ENCODE assay signal across 10 cellular contexts in genomic region chrX:130085551-130085986, GRCh38. TPM values are rescaled to one million over a fixed set of nuclear protein-coding genes. Genes with fewer than 3 reads are reported as not detected.
DNase-seq lines count a peak whose midpoint lies in the region; ATAC-seq and TF ChIP-seq lines count a peak whose summit lies in the region.
"Had no signal": no experiment of that assay in that cellular context is flagged by ENCODE, and none has a peak within 500 bp of the region (broad histone marks: within the 10 kb centered on the region; RNA-seq: fewer than 3 reads in every experiment).

No MANE protein-coding gene starts in this region.

- H3K4me2 ChIP-seq in neural progenitor cell, result no peak overlapping the region

- POLR2A ChIA-PET in activated CD8-positive, alpha-beta T cell treated with anti-CD3 and anti-CD28 coated beads, Interleukin-2, amount 10 ng/mL, durations not matched to agents 7 days and 5 days (lab: Charles Lee), result interaction anchor here (1.1 to 1.6 kb wide), 4 partner anchors 34 to 86 kb away, joined by 4 to 6 read pairs (median 6); partner anchors contain the start of gene RAB33A

- H3K9me3 ChIP-seq in right cardiac atrium (ENCODE audit: control insufficient read depth, low read length), result no peaks in the 10 kb centered on the region
- no peaks in the 10 kb centered on the region for H3K9me3 ChIP-seq in vagina
- H3K9me3 ChIP-seq in neural progenitor cell (ENCODE audit: low read depth), result no peaks in the 10 kb centered on the region
- H3K9me3 ChIP-seq in BE2C, result no peaks in the 10 kb centered on the region

- CTCF ChIA-PET in activated CD8-positive, alpha-beta T cell treated with anti-CD3 and anti-CD28 coated beads, Interleukin-2, amount 10 ng/mL, durations not matched to agents 7 days and 5 days (lab: Charles Lee), result interaction anchor here (0.7 to 2.5 kb wide), 4 partner anchors 24 to 107 kb away, joined by 3 to 9 read pairs (median 6); no protein-coding TSS in a partner anchor

- H3F3A ChIP-seq in neural progenitor cell (ENCODE audit: low read depth), result no peaks in the 10 kb centered on the region

- H3K36me3 ChIP-seq in vagina (no peaks in the 10 kb centered on the region), neural progenitor cell (no peaks in the 10 kb centered on the region), BE2C (no peaks in the 10 kb centered on the region)

- no peak for ATAC-seq in right cardiac atrium
- ATAC-seq in left ventricle myocardium superior, result no peak
- ATAC-seq in activated CD8-positive, alpha-beta T cell treated with anti-CD3 and anti-CD28 coated beads, Interleukin-2, amount 10 ng/mL, durations not matched to agents 7 days and 5 days, result no peak
- ATAC-seq in memory B cell (ENCODE audit: low read depth), result no peak

- H3K27ac Mint-ChIP-seq in activated CD8-positive, alpha-beta T cell treated with anti-CD3 and anti-CD28 coated beads, Interleukin-2, amount 10 ng/mL, durations not matched to agents 7 days and 5 days, result peak overlapping the region; percentile 92
- peak overlapping the region; percentile 89 for H3K27ac Mint-ChIP-seq in memory B cell
- H3K27ac Mint-ChIP-seq in neural progenitor cell, result no peak overlapping the region

- DNase-seq in right cardiac atrium, result no peak
- DNase-seq in left ventricle myocardium superior, result no peak
- DNase-seq in activated CD8-positive, alpha-beta T cell treated with anti-CD3 and anti-CD28 coated beads, Interleukin-2, amount 10 ng/mL, durations not matched to agents 7 days and 5 days, result peak; percentile 25
- DNase-seq in memory B cell (ENCODE audit: low spot score in 2 of 2), result no peak
- no peak for DNase-seq in vagina (ENCODE audit: extremely low spot score in 2 of 2)
- DNase-seq in neural progenitor cell (ENCODE audit: low spot score), result no peak
- no peak for DNase-seq in BE2C
- DNase-seq in D341Med (ENCODE audit: low spot score), result no peak
- DNase-seq: COR-L47, NCI-H1694 had no signal

- H3K4me1 Mint-ChIP-seq in activated CD8-positive, alpha-beta T cell treated with anti-CD3 and anti-CD28 coated beads, Interleukin-2, amount 10 ng/mL, durations not matched to agents 7 days and 5 days (ENCODE audit: low read depth), result peaks cover 82% of the 10 kb centered on the region
- H3K4me1 Mint-ChIP-seq in memory B cell, result peaks cover 39% of the 10 kb centered on the region
- H3K4me1 Mint-ChIP-seq in neural progenitor cell, result peaks cover 35% of the 10 kb centered on the region

- peaks cover 39% of the 10 kb centered on the region for H3K36me3 Mint-ChIP-seq in activated CD8-positive, alpha-beta T cell treated with anti-CD3 and anti-CD28 coated beads, Interleukin-2, amount 10 ng/mL, durations not matched to agents 7 days and 5 days (ENCODE audit: low read depth)
- H3K36me3 Mint-ChIP-seq in memory B cell (peaks cover 3% of the 10 kb centered on the region), neural progenitor cell (no peaks in the 10 kb centered on the region)

- no peaks in the 10 kb centered on the region for H3K79me2 ChIP-seq in neural progenitor cell (ENCODE audit: low read depth)

- no peaks in the 10 kb centered on the region for H3K9me3 Mint-ChIP-seq in activated CD8-positive, alpha-beta T cell treated with anti-CD3 and anti-CD28 coated beads, Interleukin-2, amount 10 ng/mL, durations not matched to agents 7 days and 5 days (ENCODE audit: insufficient read depth)
- no peaks in the 10 kb centered on the region for H3K9me3 Mint-ChIP-seq in memory B cell
- H3K9me3 Mint-ChIP-seq in neural progenitor cell, result no peaks in the 10 kb centered on the region

- H3K4me1 ChIP-seq in right cardiac atrium (ENCODE audit: control insufficient read depth, insufficient read depth, low read length), result peaks cover 10% of the 10 kb centered on the region
- H3K4me1 ChIP-seq in vagina, result peaks cover 47% of the 10 kb centered on the region
- no peaks in the 10 kb centered on the region for H3K4me1 ChIP-seq in neural progenitor cell
- peaks cover 10% of the 10 kb centered on the region for H3K4me1 ChIP-seq in BE2C

- H3K9ac ChIP-seq in neural progenitor cell, result no peak overlapping the region

- H3K27me3 Mint-ChIP-seq in activated CD8-positive, alpha-beta T cell treated with anti-CD3 and anti-CD28 coated beads, Interleukin-2, amount 10 ng/mL, durations not matched to agents 7 days and 5 days (ENCODE audit: low read depth), result no peaks in the 10 kb centered on the region
- H3K27me3 Mint-ChIP-seq in memory B cell, result no peaks in the 10 kb centered on the region
- peaks cover 13% of the 10 kb centered on the region for H3K27me3 Mint-ChIP-seq in neural progenitor cell (ENCODE audit: insufficient read depth, low read depth)

- no peak overlapping the region for H2AFZ ChIP-seq in neural progenitor cell (replicated peaks)

- H3K4me3 Mint-ChIP-seq in activated CD8-positive, alpha-beta T cell treated with anti-CD3 and anti-CD28 coated beads, Interleukin-2, amount 10 ng/mL, durations not matched to agents 7 days and 5 days, result peak overlapping the region; percentile 79
- H3K4me3 Mint-ChIP-seq in memory B cell (peak overlapping the region; percentile 85), neural progenitor cell (no peak overlapping the region)

- TF ChIP-seq CTCF in vagina (IDR thresholded peaks at IDR 0.05) (no peak), neural progenitor cell (IDR thresholded peaks at IDR 0.05) (no peak), BE2C (IDR thresholded peaks at IDR 0.05; ENCODE audit: low read depth, low read length) (no peak)

- no peaks in the 10 kb centered on the region for H4K20me1 ChIP-seq in neural progenitor cell (ENCODE audit: low read depth)

- WGBS in right cardiac atrium, result 53% methylated on average over 8 of the region's 8 CpGs

- H3K27me3 ChIP-seq in right cardiac atrium (ENCODE audit: control insufficient read depth, insufficient read depth) (no peaks in the 10 kb centered on the region), vagina (no peaks in the 10 kb centered on the region), neural progenitor cell (no peaks in the 10 kb centered on the region), BE2C (no peaks in the 10 kb centered on the region)

- intact Hi-C loops in right cardiac atrium (cut with DNase I), result loop anchor here in 1 of 4 donors (10.0 kb wide), 1 partner anchor 49 kb away; no protein-coding TSS in a partner anchor
- intact Hi-C loops in left ventricle myocardium superior (cut with micrococcal nuclease), result loop anchor here (10.0 kb wide), 1 partner anchor 109 kb away; no protein-coding TSS in a partner anchor
- intact Hi-C loops in vagina (cut with DNase I), result no loop called here

- TF ChIP-seq POLR2A in vagina (IDR thresholded peaks at IDR 0.05), result no peak

- H3K4me3 ChIP-seq in right cardiac atrium (ENCODE audit: low read length) (no peak overlapping the region), vagina (no peak overlapping the region), neural progenitor cell (no peak overlapping the region), BE2C (ENCODE audit: low read depth, low read length) (no peak overlapping the region)

- H3K27ac ChIP-seq in right cardiac atrium (ENCODE audit: low read length) (peak overlapping the region; percentile 56), vagina (peak overlapping the region; percentile 38), neural progenitor cell (no peak overlapping the region)

RNA-seq across cellular contexts. Expression of gene ELF4, which starts 24.7 kb away (rescaled TPM):
- total RNA-seq in right cardiac atrium (1 to 10 TPM; 3.1 to 5.6 (median 3.9) TPM), left ventricle myocardium superior (2.3 TPM), vagina (14.7 TPM), neural progenitor cell (ENCODE audit: low replicate concordance) (0.12 TPM in 1 of 2 replicates, not detected in the other)
- 1.7 TPM for polyA plus RNA-seq in right cardiac atrium
- 10 to 100 TPM; 38.2 to 39.0 TPM for total RNA-seq in activated CD8-positive, alpha-beta T cell treated with anti-CD3 and anti-CD28 coated beads, Interleukin-2, amount 10 ng/mL, durations not matched to agents 7 days and 5 days
- 0.39 TPM for polyA plus RNA-seq in BE2C (2012; ENCODE audit: insufficient read depth, insufficient read length, low read depth)
